In genomic region chr14:98195256-98195655, GRCh38 we compare ENCODE assay signal across 19 cellular contexts.
A peak's percentile ranks its signal among the peaks of the same experiment; 100 is the strongest.
DNase-seq lines count a peak whose midpoint lies in the region; ATAC-seq, FAIRE-seq and TF ChIP-seq lines count a peak whose summit lies in the region.
"Had no signal": no experiment of that assay in that cellular context is flagged by ENCODE, and none has a peak within 500 bp of the region (broad histone marks: within the 10 kb centered on the region; RNA-seq: fewer than 3 reads in every experiment).

No MANE protein-coding gene starts in this region.

- H3K36me3 Mint-ChIP-seq in activated T-cell treated with anti-CD3 and anti-CD28 coated beads, Interleukin-2, amount 50 U/mL, for 72 hours (ENCODE audit: insufficient read depth in 2 of 2): peaks cover 4 to 8% of the 10 kb centered on the region in 2 donors
- H3K36me3 Mint-ChIP-seq in activated naive CD8-positive, alpha-beta T cell: peaks cover 6% of the 10 kb centered on the region

- peaks cover 0 to 3% of the 10 kb centered on the region in 2 donors for H3K9me3 Mint-ChIP-seq in activated T-cell treated with anti-CD3 and anti-CD28 coated beads, Interleukin-2, amount 50 U/mL, for 72 hours
- H3K9me3 Mint-ChIP-seq in activated naive CD8-positive, alpha-beta T cell (ENCODE audit: low read depth): no peaks in the 10 kb centered on the region

- TF ChIP-seq CTCF in lower leg skin (IDR thresholded peaks at IDR 0.05): no peak

- no peaks in the 10 kb centered on the region for H3K27me3 Mint-ChIP-seq in activated T-cell treated with anti-CD3 and anti-CD28 coated beads, Interleukin-2, amount 50 U/mL, for 72 hours (ENCODE audit: low read depth)
- no peaks in the 10 kb centered on the region for H3K27me3 Mint-ChIP-seq in activated naive CD8-positive, alpha-beta T cell

- 72 to 75% methylated on average over 3 of the region's 3 CpGs for WGBS in lower leg skin, 2 donors

- peaks cover 98% of the 10 kb centered on the region for H3K4me1 Mint-ChIP-seq in activated T-cell treated with anti-CD3 and anti-CD28 coated beads, Interleukin-2, amount 50 U/mL, for 72 hours (ENCODE audit: low read depth)
- H3K4me1 Mint-ChIP-seq in activated naive CD8-positive, alpha-beta T cell (ENCODE audit: low read depth): peaks cover 97% of the 10 kb centered on the region

- intact Hi-C loops in lower leg skin (cut with DNase I; ENCODE audit: low total_unique reads): no loop called here

- DNase-seq in activated T-cell treated with anti-CD3 and anti-CD28 coated beads, Interleukin-2, amount 50 U/mL, for 72 hours: no peak
- DNase-seq in activated T-cell treated with anti-CD3 and anti-CD28 coated beads for 4 hours: no peak
- no peak for DNase-seq in GM12892 (ENCODE audit: insufficient read length)
- peak; percentile 17 for DNase-seq in putamen (ENCODE audit: low spot score)
- no peak for DNase-seq in lower leg skin (ENCODE audit: low spot score in 2 of 2)
- DNase-seq: activated CD4-positive, alpha-beta T cell treated with anti-CD3 and anti-CD28 coated beads, Interleukin-2, amount 50 U/mL, for 1 hour; amniotic stem cell; C1 segment of cervical spinal cord; effector memory CD4-positive, alpha-beta T cell; foreskin melanocyte; NCI-H146; NCI-H524; NK-92 treated with Interleukin-12 subunit alpha and Interleukin-12 subunit beta, amount 100 ng/mL, for 24 hours; uterus had no signal

- peak overlapping the region; percentile 71 to 76 for H3K4me3 Mint-ChIP-seq in activated T-cell treated with anti-CD3 and anti-CD28 coated beads, Interleukin-2, amount 50 U/mL, for 72 hours
- peak overlapping the region; percentile 66 for H3K4me3 Mint-ChIP-seq in activated naive CD8-positive, alpha-beta T cell

- peak in 1 of 2 donors; percentile 1 for ATAC-seq in activated T-cell treated with anti-CD3 and anti-CD28 coated beads, Interleukin-2, amount 50 U/mL, for 72 hours (replicated peaks in 1 of 2)
- no peak for ATAC-seq in GM21515 (IDR thresholded peaks at IDR 0.05; ENCODE audit: unreplicated experiment)
- ATAC-seq: HCT116 had no signal

- FAIRE-seq in GM12892 (lab: Jason Lieb, UNC): peak; percentile 53
- FAIRE-seq: colon had no signal

- H3K27ac Mint-ChIP-seq in activated T-cell treated with anti-CD3 and anti-CD28 coated beads, Interleukin-2, amount 50 U/mL, for 72 hours: peak overlapping the region; percentile 82
- peak overlapping the region; percentile 98 for H3K27ac Mint-ChIP-seq in activated naive CD8-positive, alpha-beta T cell

- H3K4me3 ChIP-seq in lower leg skin (ENCODE audit: low read depth, poor library complexity, severe bottlenecking): no peak overlapping the region
- H3K4me3 ChIP-seq: esophagus muscularis mucosa, uterus had no signal

- TF ChIP-seq POLR2A in GM12892 (IDR thresholded peaks at IDR 0.05; ENCODE audit: low read depth, low read length) (no peak), lower leg skin (IDR thresholded peaks at IDR 0.05) (no peak)
